ENCODE assay signal across 9 cellular contexts in the genomic region with DNA sequence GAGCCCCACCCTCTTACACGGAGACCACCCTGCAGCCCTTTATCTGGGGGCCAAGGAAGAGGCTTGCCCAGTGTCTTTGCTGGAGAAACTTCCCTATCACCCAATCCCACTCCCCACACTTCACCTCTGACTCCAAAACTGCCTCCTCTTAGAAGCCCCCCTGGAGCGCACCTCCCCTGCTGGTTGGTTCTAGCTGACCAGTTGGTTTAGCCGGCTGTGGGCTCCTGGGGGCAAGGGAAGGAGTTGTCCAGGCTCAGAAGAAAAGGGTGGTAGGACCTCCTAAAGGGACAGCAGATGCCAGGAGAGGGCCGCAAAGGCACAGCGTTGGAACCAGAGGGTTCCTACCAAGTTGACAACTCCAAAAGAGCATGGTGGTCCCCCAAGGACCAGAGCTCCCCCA. TPM values are rescaled to one million over a fixed set of nuclear protein-coding genes. Genes with fewer than 3 reads are reported as not detected.
DNase-seq lines count a peak whose midpoint lies in the region; ATAC-seq and TF ChIP-seq lines count a peak whose summit lies in the region.
"Had no signal": no experiment of that assay in that cellular context is flagged by ENCODE, and none has a peak within 500 bp of the region (broad histone marks: within the 10 kb centered on the region; RNA-seq: fewer than 3 reads in every experiment).

No MANE protein-coding gene starts in this region.

- H3K27ac Mint-ChIP-seq in progenitor cell of endocrine pancreas = no peak overlapping the region

- H3K36me3 Mint-ChIP-seq in progenitor cell of endocrine pancreas (ENCODE audit: insufficient read depth) = no peaks in the 10 kb centered on the region

- POLR2A ChIA-PET in AG04449 (lab: Yijun Ruan, JAX) = interaction anchor here (0.5 to 0.8 kb wide), 2 partner anchors 10 to 136 kb away, joined by 3 read pairs; no protein-coding TSS in a partner anchor

- no peaks in the 10 kb centered on the region for H3K27me3 Mint-ChIP-seq in progenitor cell of endocrine pancreas

- DNase-seq in AG04449 (ENCODE audit: low read depth, low spot score) (no peak), foreskin fibroblast (no peak), progenitor cell of endocrine pancreas (ENCODE audit: low spot score, unreplicated experiment) (no peak), GM13977 (ENCODE audit: low spot score) (no peak), D341Med (ENCODE audit: low spot score) (no peak)
- DNase-seq: stimulated activated CD4-positive, alpha-beta T cell treated with anti-CD3 and anti-CD28 coated beads, Interleukin-4, amount 100 ng/mL, for 1 hour had no signal

- CTCF ChIA-PET in AG04449 (lab: Yijun Ruan, JAX) = interaction anchor here (1.6 to 2.4 kb wide), 6 partner anchors 10 to 215 kb away, joined by 4 to 15 read pairs (median 5); a partner anchor contains a TSS

- peak overlapping the region; percentile 19 for H3K4me3 Mint-ChIP-seq in progenitor cell of endocrine pancreas (ENCODE audit: low read depth)

- H3K4me1 Mint-ChIP-seq in progenitor cell of endocrine pancreas (ENCODE audit: low read depth) = peaks cover 34% of the 10 kb centered on the region

- TF ChIP-seq CTCF in AG04449 (IDR thresholded peaks at IDR 0.05; ENCODE audit: insufficient read depth, low read length, missing control alignments) = no peak
- TF ChIP-seq CTCF in WI38 (IDR thresholded peaks at IDR 0.05; ENCODE audit: low read depth, low read length) = no peak
- no peak for TF ChIP-seq CTCF in foreskin fibroblast (IDR thresholded peaks at IDR 0.05; ENCODE audit: low read depth, low read length)
- TF ChIP-seq CTCF in progenitor cell of endocrine pancreas (IDR thresholded peaks at IDR 0.05; ENCODE audit: unreplicated experiment) = no peak
- TF ChIP-seq CTCF in GM13977 (IDR thresholded peaks at IDR 0.05; ENCODE audit: extremely low read depth, insufficient read depth, missing control alignments) = no peak

- no peak for ATAC-seq in HG02981 (IDR thresholded peaks at IDR 0.05; ENCODE audit: unreplicated experiment)
- no peak for ATAC-seq in GM21390 (IDR thresholded peaks at IDR 0.05; ENCODE audit: unreplicated experiment)

- H3K9me3 Mint-ChIP-seq in progenitor cell of endocrine pancreas (ENCODE audit: low read depth) = no peaks in the 10 kb centered on the region

- peak overlapping the region; percentile 84 for H3K4me3 ChIP-seq in AG04449 (ENCODE audit: low read depth, low read length)
- H3K4me3 ChIP-seq in WI38 (ENCODE audit: low read depth, low read length) = peak overlapping the region; percentile 93
- peak overlapping the region; percentile 67 to 91 for H3K4me3 ChIP-seq in foreskin fibroblast (ENCODE audit: low read depth in 1 of 2, low read length in 2 of 2)

- in situ Hi-C loops in GM13977 (cut with MboI; ENCODE audit: low pct_unique_long_range_greater_than_20kb, low sequenced_read_pairs, unreplicated experiment) = no loop called here

RNA-seq across cellular contexts. Expression of a gene that starts 2.0 kb away (rescaled TPM):
- total RNA-seq in progenitor cell of endocrine pancreas = 74.8 and 75.1 TPM in 2 replicates

RNA-seq across cellular contexts. Expression of a gene that starts 30.7 kb away (rescaled TPM):
- total RNA-seq in progenitor cell of endocrine pancreas = not detected in 2 replicates

RNA-seq across cellular contexts. Expression of a gene that starts 42.5 kb away (rescaled TPM):
- total RNA-seq in progenitor cell of endocrine pancreas = 1.1 TPM in 1 of 2 replicates, not detected in the other
